8 cellular contexts compared by ENCODE assay signal in genomic region chr11:67318876-67319275, GRCh38. TPM values are rescaled to one million over a fixed set of nuclear protein-coding genes. Genes with fewer than 3 reads are reported as not detected.
A peak's percentile ranks its signal among the peaks of the same experiment; 100 is the strongest.
DNase-seq lines count a peak whose midpoint lies in the region; ATAC-seq, FAIRE-seq and TF ChIP-seq lines count a peak whose summit lies in the region.
"Not testable (repeated sequence)": the region's sequence is repeated elsewhere in the genome, so short reads cannot be mapped to it uniquely, and the experiment has no call there.

No MANE protein-coding gene starts in this region.

- H3K9me2 ChIP-seq in Karpas-422 (replicated peaks; ENCODE audit: insufficient read depth, low read length); neural cell (ENCODE audit: insufficient read depth, low read length): not testable (repeated sequence)

- H3K36me3 Mint-ChIP-seq in activated naive CD4-positive, alpha-beta T cell treated with anti-CD3 and anti-CD28 coated beads, Interleukin-2, amount 10 ng/mL, durations not matched to agents 7 days and 5 days, result not testable (repeated sequence)

- peak overlapping the region; percentile 97 for H3K4me3 Mint-ChIP-seq in activated naive CD4-positive, alpha-beta T cell treated with anti-CD3 and anti-CD28 coated beads, Interleukin-2, amount 10 ng/mL, durations not matched to agents 7 days and 5 days
- peak overlapping the region; percentile 78 to 97 for H3K4me3 Mint-ChIP-seq in stimulated activated naive CD8-positive, alpha-beta T cell treated with anti-CD3 and anti-CD28 coated beads, Interleukin-15, amount 100 ng/mL, for 72 hours

- 79% methylated on average over 9 of the region's 12 CpGs for WGBS in HepG2 (ENCODE audit: low lambda C conversion rate)

- not testable (repeated sequence) for ATAC-seq in HepG2; stimulated activated naive CD8-positive, alpha-beta T cell treated with anti-CD3 and anti-CD28 coated beads, Interleukin-15, amount 100 ng/mL, for 72 hours

- not testable (repeated sequence) for DNase-seq in Karpas-422; activated naive CD4-positive, alpha-beta T cell treated with anti-CD3 and anti-CD28 coated beads, Interleukin-2, amount 10 ng/mL, durations not matched to agents 7 days and 5 days; dorsolateral prefrontal cortex; HepG2 (ENCODE audit: low spot score); stimulated activated naive CD8-positive, alpha-beta T cell treated with anti-CD3 and anti-CD28 coated beads, Interleukin-15, amount 100 ng/mL, for 72 hours

- H3K27ac Mint-ChIP-seq in activated naive CD4-positive, alpha-beta T cell treated with anti-CD3 and anti-CD28 coated beads, Interleukin-2, amount 10 ng/mL, durations not matched to agents 7 days and 5 days; stimulated activated naive CD8-positive, alpha-beta T cell treated with anti-CD3 and anti-CD28 coated beads, Interleukin-15, amount 100 ng/mL, for 72 hours: not testable (repeated sequence)

- H3K9ac ChIP-seq in BLaER1; Karpas-422 (ENCODE audit: low read length); neural cell (ENCODE audit: low read length): not testable (repeated sequence)
- H3K9ac ChIP-seq in HepG2 (ENCODE audit: insufficient read depth, low read depth, low read length), result peak overlapping the region; percentile 72; the same call in 1 of the 2 replicates

- intact Hi-C loops in dorsolateral prefrontal cortex (cut with DNase I), result loop anchor here (1.0 to 10.0 kb wide), 3 partner anchors 198 to 238 kb away; no protein-coding TSS in a partner anchor
- intact Hi-C loops in HepG2 (cut with micrococcal nuclease; ENCODE audit: unreplicated experiment), result loop anchor here (5.0 to 10.0 kb wide), 2 partner anchors 204 to 237 kb away; partner anchors contain the start of gene KDM2A

- not testable (repeated sequence) for H3K27ac ChIP-seq in BLaER1; Karpas-422 (ENCODE audit: low read length); dorsolateral prefrontal cortex; HepG2 (ENCODE audit: extremely low read length, insufficient read depth, low read length); neural cell (ENCODE audit: low read length)
- H3K27ac ChIP-seq in VCaP, result peak overlapping the region; percentile 95; the same call in 1 of the 2 replicates

- in situ Hi-C loops in HepG2 (cut with HindIII; ENCODE audit: extremely low pct_ligation_motif_present, low pct_unique_long_range_greater_than_20kb), result loop anchor here (5.0 kb wide), 2 partner anchors 57 to 237 kb away; no protein-coding TSS in a partner anchor

- not testable (repeated sequence) for TF ChIP-seq EP300 in HepG2 (IDR thresholded peaks at IDR 0.05; ENCODE audit: low read depth in 2 of 2, low read length in 2 of 2); HepG2 (CRISPR knock-in tag; IDR thresholded peaks at IDR 0.05; ENCODE audit: borderline replicate concordance); neural cell (conservative IDR thresholded peaks at IDR 0.05; ENCODE audit: poor library complexity, severe bottlenecking)

- H3K36me3 ChIP-seq in BLaER1; Karpas-422 (ENCODE audit: insufficient read depth, low read length); HepG2 (replicated peaks in 1 of 2; ENCODE audit: control insufficient read depth in 1 of 2, insufficient read depth in 2 of 2, low read length in 2 of 2); neural cell (ENCODE audit: insufficient read depth, low read length): not testable (repeated sequence)

- POLR2A ChIA-PET in HepG2 (lab: Yijun Ruan, JAX), result not testable (repeated sequence)

- not testable (repeated sequence) for BruUV-seq in HepG2 (replicated peaks; lab: Mats Ljungman, UMichigan)

- TF ChIP-seq POLR2A in HepG2 (IDR thresholded peaks at IDR 0.05; ENCODE audit: insufficient read depth in 1 of 2, low read depth in 2 of 2, low read length in 2 of 2), result not testable (repeated sequence)

- not testable (repeated sequence) for FAIRE-seq in HepG2 (lab: Jason Lieb, UNC)

- peaks cover 21% of the 10 kb centered on the region for H3K27me3 Mint-ChIP-seq in activated naive CD4-positive, alpha-beta T cell treated with anti-CD3 and anti-CD28 coated beads, Interleukin-2, amount 10 ng/mL, durations not matched to agents 7 days and 5 days
- H3K27me3 Mint-ChIP-seq in stimulated activated naive CD8-positive, alpha-beta T cell treated with anti-CD3 and anti-CD28 coated beads, Interleukin-15, amount 100 ng/mL, for 72 hours, result not testable (repeated sequence)

- H2AFZ ChIP-seq in Karpas-422 (ENCODE audit: low read length); HepG2 (ENCODE audit: low read length); neural cell (ENCODE audit: low read depth, low read length): not testable (repeated sequence)

- peak overlapping the region; percentile 76 for H3K4me3 ChIP-seq in BLaER1
- H3K4me3 ChIP-seq in Karpas-422 (ENCODE audit: low read length), result not testable (repeated sequence)
- peak overlapping the region in 56 of 59 donors; percentile 60 to 99 (median 86) for H3K4me3 ChIP-seq in dorsolateral prefrontal cortex
- H3K4me3 ChIP-seq in HepG2 (replicated peaks in 1 of 3; ENCODE audit: insufficient read depth in 1 of 3, low read depth in 2 of 3, low read length in 3 of 3), result peak overlapping the region in 2 of 3 experiments; percentile 64 to 85; a peak in 2 of 6 replicates
- H3K4me3 ChIP-seq in neural cell (ENCODE audit: low read length), result peak overlapping the region; percentile 74

- CTCF ChIA-PET in activated naive CD4-positive, alpha-beta T cell treated with anti-CD3 and anti-CD28 coated beads, Interleukin-2, amount 10 ng/mL, durations not matched to agents 7 days and 5 days (lab: Charles Lee), result interaction anchor here (0.6 to 10.7 kb wide), 4 partner anchors 16 to 74 kb away, joined by 3 to 117 read pairs (median 3); partner anchors contain the start of gene SSH3
- CTCF ChIA-PET in HepG2 (lab: Yijun Ruan, JAX; ENCODE audit: low intra/inter-chr PET ratio, low total read pairs), result interaction anchor here (2.5 kb wide), 1 partner anchor 237 kb away, joined by 8 read pairs; no protein-coding TSS in a partner anchor

- H3K9me3 Mint-ChIP-seq in activated naive CD4-positive, alpha-beta T cell treated with anti-CD3 and anti-CD28 coated beads, Interleukin-2, amount 10 ng/mL, durations not matched to agents 7 days and 5 days; stimulated activated naive CD8-positive, alpha-beta T cell treated with anti-CD3 and anti-CD28 coated beads, Interleukin-15, amount 100 ng/mL, for 72 hours: not testable (repeated sequence)

- not testable (repeated sequence) for H3F3A ChIP-seq in neural cell (ENCODE audit: insufficient read depth, low read length, poor library complexity, severe bottlenecking)

- H3K27me3 ChIP-seq in BLaER1; Karpas-422 (ENCODE audit: low read length); dorsolateral prefrontal cortex; HepG2 (ENCODE audit: control insufficient read depth in 1 of 2, insufficient read depth in 2 of 2, low read length in 2 of 2); neural cell (ENCODE audit: insufficient read depth, low read depth, low read length): not testable (repeated sequence)

- H3K4me1 Mint-ChIP-seq in activated naive CD4-positive, alpha-beta T cell treated with anti-CD3 and anti-CD28 coated beads, Interleukin-2, amount 10 ng/mL, durations not matched to agents 7 days and 5 days, result peaks cover 33% of the 10 kb centered on the region
- peaks cover 19% of the 10 kb centered on the region for H3K4me1 Mint-ChIP-seq in stimulated activated naive CD8-positive, alpha-beta T cell treated with anti-CD3 and anti-CD28 coated beads, Interleukin-15, amount 100 ng/mL, for 72 hours

- H3K79me2 ChIP-seq in Karpas-422 (ENCODE audit: low read length); HepG2 (ENCODE audit: insufficient read depth, low read length): not testable (repeated sequence)
- H3K79me2 ChIP-seq in neural cell (replicated peaks; ENCODE audit: insufficient read depth, low read length), result peaks cover 11% of the 10 kb centered on the region

- H3K4me1 ChIP-seq in BLaER1 (peaks cover 22% of the 10 kb centered on the region), Karpas-422 (ENCODE audit: low read length) (peaks cover 25% of the 10 kb centered on the region), HepG2 (ENCODE audit: insufficient read depth, low read length) (peaks cover 15% of the 10 kb centered on the region)

- TF ChIP-seq RAD21 in HepG2 (CRISPR knock-in tag; IDR thresholded peaks at IDR 0.05); neural cell (conservative IDR thresholded peaks at IDR 0.05): not testable (repeated sequence)

- not testable (repeated sequence) for H3K9me3 ChIP-seq in BLaER1; Karpas-422 (ENCODE audit: low read length); HepG2 (ENCODE audit: low read length); neural cell (ENCODE audit: low read length)

- not testable (repeated sequence) for H4K20me1 ChIP-seq in BLaER1; Karpas-422 (ENCODE audit: insufficient read depth, low read depth, low read length); HepG2 (ENCODE audit: insufficient read depth, low read length); neural cell (ENCODE audit: insufficient read depth)

- TF ChIP-seq CTCF in VCaP (conservative IDR thresholded peaks at IDR 0.05); dorsolateral prefrontal cortex (IDR thresholded peaks at IDR 0.05 in 54 of 56, conservative IDR thresholded peaks at IDR 0.05 in 2 of 56; ENCODE audit: low read depth in 1 of 56, partially characterized antibody in 56 of 56); HepG2 (CRISPR knock-in tag; IDR thresholded peaks at IDR 0.05); neural cell (IDR thresholded peaks at IDR 0.05; ENCODE audit: poor library complexity, severe bottlenecking): not testable (repeated sequence)

- peak overlapping the region; percentile 93 for H3K4me2 ChIP-seq in BLaER1
- peak overlapping the region; percentile 85 for H3K4me2 ChIP-seq in Karpas-422 (ENCODE audit: low read depth, low read length, poor library complexity, severe bottlenecking)
- peak overlapping the region; percentile 89 for H3K4me2 ChIP-seq in HepG2 (ENCODE audit: low read depth, low read length)
- peak overlapping the region; percentile 83 for H3K4me2 ChIP-seq in neural cell (ENCODE audit: low read length)

RNA-seq across cellular contexts. Expression of gene SSH3, which starts 15.5 kb away (rescaled TPM):
- 0.61 and 0.82 TPM in 2 replicates for total RNA-seq in Karpas-422 (2014; rRNA removed; shearing (Covaris generic); ENCODE audit: low replicate concordance)
- total RNA-seq in dorsolateral prefrontal cortex (10 to 100 TPM; 15.0 to 46.9 (median 26.2) TPM), HepG2 (2016; rRNA removed; fragmentation: Illumina TruSeq; extraction: Trizol) (7.5 and 12.4 TPM in 2 replicates)
- 2.6 and 4.3 TPM in 2 replicates for total RNA-seq in HepG2 (2016; cell fraction: cytosol; rRNA removed; fragmentation: Illumina TruSeq; extraction: Trizol; ENCODE audit: low read depth)
- total RNA-seq in HepG2 (2016; cell fraction: insoluble cytoplasmic fraction; rRNA removed; fragmentation: Illumina TruSeq; extraction: Trizol), result 5.5 and 11.6 TPM in 2 replicates
- total RNA-seq in HepG2 (2016; cell fraction: membrane; rRNA removed; fragmentation: Illumina TruSeq; extraction: Trizol), result 5.3 and 7.4 TPM in 2 replicates
- 13.3 and 15.7 TPM in 2 replicates for total RNA-seq in HepG2 (2016; cell fraction: nucleus; rRNA removed; fragmentation: Illumina TruSeq; extraction: Trizol)
- polyA plus RNA-seq in HepG2 (2011; rRNA removed) (18.6 and 18.8 TPM in 2 replicates), neural cell (0.89 and 1.4 TPM in 2 replicates)
- 5.6 and 8.3 TPM in 2 replicates for polyA plus RNA-seq in HepG2 (2011; cell fraction: cytosol; rRNA removed)
- 74.8 and 103 TPM in 2 replicates for polyA plus RNA-seq in HepG2 (2011; cell fraction: nucleus; rRNA removed)
- 15.3 and 17.6 TPM in 2 replicates for polyA plus RNA-seq in HepG2 (2012)
- 4.4 and 5.1 TPM in 2 replicates for polyA plus RNA-seq in HepG2 (2016; cell fraction: cytosol; fragmentation: Illumina TruSeq; extraction: Trizol; ENCODE audit: low read depth)
- 8.5 and 13.0 TPM in 2 replicates for polyA plus RNA-seq in HepG2 (2016; cell fraction: insoluble cytoplasmic fraction; fragmentation: Illumina TruSeq; extraction: Trizol; ENCODE audit: low read depth)
- 7.7 and 10.7 TPM in 2 replicates for polyA plus RNA-seq in HepG2 (2016; cell fraction: membrane; fragmentation: Illumina TruSeq; extraction: Trizol; ENCODE audit: low read depth)
- 31.0 and 36.7 TPM in 2 replicates for polyA plus RNA-seq in HepG2 (2016; cell fraction: nucleus; fragmentation: Illumina TruSeq; extraction: Trizol; ENCODE audit: insufficient read depth, low read depth)
- polyA minus RNA-seq in HepG2 (2011; rRNA and poly(A)+ RNA removed; ENCODE audit: low replicate concordance), result 9.3 and 33.1 TPM in 2 replicates
- 5.9 and 7.6 TPM in 2 replicates for polyA minus RNA-seq in HepG2 (2011; cell fraction: cytosol; rRNA and poly(A)+ RNA removed)
- polyA minus RNA-seq in HepG2 (2011; cell fraction: nucleus; rRNA and poly(A)+ RNA removed), result 12.7 and 14.4 TPM in 2 replicates
- polyA minus RNA-seq in neural cell, result 3.4 TPM in 1 of 2 replicates, not detected in the other

RNA-seq across cellular contexts. Expression of gene ANKRD13D, which starts 29.8 kb away (rescaled TPM):
- total RNA-seq in Karpas-422 (2014; rRNA removed; shearing (Covaris generic); ENCODE audit: low replicate concordance), result 31.3 and 91.8 TPM in 2 replicates
- total RNA-seq in dorsolateral prefrontal cortex (100 to 1,000 TPM in 5 of 120 experiments, 10 to 100 TPM in 115; 54.5 to 110 (median 77.3) TPM), HepG2 (2016; rRNA removed; fragmentation: Illumina TruSeq; extraction: Trizol) (4.8 and 18.6 TPM in 2 replicates)
- total RNA-seq in HepG2 (2016; cell fraction: cytosol; rRNA removed; fragmentation: Illumina TruSeq; extraction: Trizol; ENCODE audit: low read depth), result 27.6 and 29.6 TPM in 2 replicates
- 5.9 and 17.7 TPM in 2 replicates for total RNA-seq in HepG2 (2016; cell fraction: insoluble cytoplasmic fraction; rRNA removed; fragmentation: Illumina TruSeq; extraction: Trizol)
- total RNA-seq in HepG2 (2016; cell fraction: membrane; rRNA removed; fragmentation: Illumina TruSeq; extraction: Trizol), result 13.2 and 14.7 TPM in 2 replicates
- total RNA-seq in HepG2 (2016; cell fraction: nucleus; rRNA removed; fragmentation: Illumina TruSeq; extraction: Trizol), result 26.2 and 27.8 TPM in 2 replicates
- polyA plus RNA-seq in HepG2 (2011; rRNA removed) (27.3 and 35.5 TPM in 2 replicates), neural cell (93.5 and 111 TPM in 2 replicates)
- polyA plus RNA-seq in HepG2 (2011; cell fraction: cytosol; rRNA removed), result 14.4 and 20.5 TPM in 2 replicates
- 139 and 163 TPM in 2 replicates for polyA plus RNA-seq in HepG2 (2011; cell fraction: nucleus; rRNA removed)
- polyA plus RNA-seq in HepG2 (2012), result 9.7 and 17.4 TPM in 2 replicates
- polyA plus RNA-seq in HepG2 (2016; cell fraction: cytosol; fragmentation: Illumina TruSeq; extraction: Trizol; ENCODE audit: low read depth), result 7.4 TPM in 2 replicates
- 5.1 and 7.5 TPM in 2 replicates for polyA plus RNA-seq in HepG2 (2016; cell fraction: insoluble cytoplasmic fraction; fragmentation: Illumina TruSeq; extraction: Trizol; ENCODE audit: low read depth)
- polyA plus RNA-seq in HepG2 (2016; cell fraction: membrane; fragmentation: Illumina TruSeq; extraction: Trizol; ENCODE audit: low read depth), result 10.9 and 11.1 TPM in 2 replicates
- 77.4 and 86.1 TPM in 2 replicates for polyA plus RNA-seq in HepG2 (2016; cell fraction: nucleus; fragmentation: Illumina TruSeq; extraction: Trizol; ENCODE audit: insufficient read depth, low read depth)
- 27.0 and 38.7 TPM in 2 replicates for polyA minus RNA-seq in HepG2 (2011; rRNA and poly(A)+ RNA removed; ENCODE audit: low replicate concordance)
- 4.4 and 7.0 TPM in 2 replicates for polyA minus RNA-seq in HepG2 (2011; cell fraction: cytosol; rRNA and poly(A)+ RNA removed)
- polyA minus RNA-seq in HepG2 (2011; cell fraction: nucleus; rRNA and poly(A)+ RNA removed), result 38.2 and 45.5 TPM in 2 replicates
- polyA minus RNA-seq in neural cell, result 48.3 and 59.2 TPM in 2 replicates

RNA-seq across cellular contexts. Expression of gene POLD4, which starts 34.5 kb away (rescaled TPM):
- total RNA-seq in Karpas-422 (2014; rRNA removed; shearing (Covaris generic); ENCODE audit: low replicate concordance), result 362 and 684 TPM in 2 replicates
- 10 to 100 TPM; 11.4 to 49.5 (median 26.7) TPM for total RNA-seq in dorsolateral prefrontal cortex
- total RNA-seq in HepG2 (2016; rRNA removed; fragmentation: Illumina TruSeq; extraction: Trizol), result 10.5 and 10.9 TPM in 2 replicates
- total RNA-seq in HepG2 (2016; cell fraction: cytosol; rRNA removed; fragmentation: Illumina TruSeq; extraction: Trizol; ENCODE audit: low read depth), result 5.2 and 7.4 TPM in 2 replicates
- 9.4 and 11.7 TPM in 2 replicates for total RNA-seq in HepG2 (2016; cell fraction: insoluble cytoplasmic fraction; rRNA removed; fragmentation: Illumina TruSeq; extraction: Trizol)
- total RNA-seq in HepG2 (2016; cell fraction: membrane; rRNA removed; fragmentation: Illumina TruSeq; extraction: Trizol), result 9.2 and 9.7 TPM in 2 replicates
- 4.2 and 8.2 TPM in 2 replicates for total RNA-seq in HepG2 (2016; cell fraction: nucleus; rRNA removed; fragmentation: Illumina TruSeq; extraction: Trizol)
- 27.4 and 35.1 TPM in 2 replicates for polyA plus RNA-seq in HepG2 (2011; rRNA removed)
- polyA plus RNA-seq in HepG2 (2011; cell fraction: cytosol; rRNA removed), result 32.2 and 49.3 TPM in 2 replicates
- polyA plus RNA-seq in HepG2 (2011; cell fraction: nucleus; rRNA removed), result 59.7 and 63.0 TPM in 2 replicates
- 16.6 and 24.1 TPM in 2 replicates for polyA plus RNA-seq in HepG2 (2012)
- 5.8 and 8.7 TPM in 2 replicates for polyA plus RNA-seq in HepG2 (2016; cell fraction: cytosol; fragmentation: Illumina TruSeq; extraction: Trizol; ENCODE audit: low read depth)
- polyA plus RNA-seq in HepG2 (2016; cell fraction: insoluble cytoplasmic fraction; fragmentation: Illumina TruSeq; extraction: Trizol; ENCODE audit: low read depth), result 10.2 and 12.5 TPM in 2 replicates
- polyA plus RNA-seq in HepG2 (2016; cell fraction: membrane; fragmentation: Illumina TruSeq; extraction: Trizol; ENCODE audit: low read depth), result 7.5 and 7.8 TPM in 2 replicates
- polyA plus RNA-seq in HepG2 (2016; cell fraction: nucleus; fragmentation: Illumina TruSeq; extraction: Trizol; ENCODE audit: insufficient read depth, low read depth), result 12.5 and 16.3 TPM in 2 replicates
- polyA minus RNA-seq in HepG2 (2011; rRNA and poly(A)+ RNA removed; ENCODE audit: low replicate concordance), result 10.3 and 10.4 TPM in 2 replicates
- 10.2 and 11.6 TPM in 2 replicates for polyA minus RNA-seq in HepG2 (2011; cell fraction: cytosol; rRNA and poly(A)+ RNA removed)
- polyA minus RNA-seq in HepG2 (2011; cell fraction: nucleus; rRNA and poly(A)+ RNA removed), result 7.2 and 9.7 TPM in 2 replicates
- polyA plus RNA-seq in neural cell, result 6.0 and 6.8 TPM in 2 replicates
- polyA minus RNA-seq in neural cell, result 2.5 and 6.1 TPM in 2 replicates

RNA-seq across cellular contexts. Expression of gene GRK2, which starts 52.6 kb away (rescaled TPM):
- 94.7 and 190 TPM in 2 replicates for total RNA-seq in Karpas-422 (2014; rRNA removed; shearing (Covaris generic); ENCODE audit: low replicate concordance)
- total RNA-seq in dorsolateral prefrontal cortex, result 100 to 1,000 TPM in 93 of 120 experiments, 10 to 100 TPM in 27; 63.9 to 144 (median 111) TPM
- 26.3 and 31.3 TPM in 2 replicates for total RNA-seq in HepG2 (2016; rRNA removed; fragmentation: Illumina TruSeq; extraction: Trizol)
- 26.5 and 26.8 TPM in 2 replicates for total RNA-seq in HepG2 (2016; cell fraction: cytosol; rRNA removed; fragmentation: Illumina TruSeq; extraction: Trizol; ENCODE audit: low read depth)
- 21.7 and 32.4 TPM in 2 replicates for total RNA-seq in HepG2 (2016; cell fraction: insoluble cytoplasmic fraction; rRNA removed; fragmentation: Illumina TruSeq; extraction: Trizol)
- total RNA-seq in HepG2 (2016; cell fraction: membrane; rRNA removed; fragmentation: Illumina TruSeq; extraction: Trizol), result 46.5 and 47.3 TPM in 2 replicates
- total RNA-seq in HepG2 (2016; cell fraction: nucleus; rRNA removed; fragmentation: Illumina TruSeq; extraction: Trizol), result 25.3 and 29.3 TPM in 2 replicates
- polyA plus RNA-seq in HepG2 (2011; rRNA removed), result 42.4 and 66.8 TPM in 2 replicates
- 34.8 and 51.8 TPM in 2 replicates for polyA plus RNA-seq in HepG2 (2011; cell fraction: cytosol; rRNA removed)
- polyA plus RNA-seq in HepG2 (2011; cell fraction: nucleus; rRNA removed), result 202 and 278 TPM in 2 replicates
- 39.1 and 39.9 TPM in 2 replicates for polyA plus RNA-seq in HepG2 (2012)
- 19.6 and 21.3 TPM in 2 replicates for polyA plus RNA-seq in HepG2 (2016; cell fraction: cytosol; fragmentation: Illumina TruSeq; extraction: Trizol; ENCODE audit: low read depth)
- 24.6 and 30.4 TPM in 2 replicates for polyA plus RNA-seq in HepG2 (2016; cell fraction: insoluble cytoplasmic fraction; fragmentation: Illumina TruSeq; extraction: Trizol; ENCODE audit: low read depth)
- polyA plus RNA-seq in HepG2 (2016; cell fraction: membrane; fragmentation: Illumina TruSeq; extraction: Trizol; ENCODE audit: low read depth), result 34.4 and 41.1 TPM in 2 replicates
- polyA plus RNA-seq in HepG2 (2016; cell fraction: nucleus; fragmentation: Illumina TruSeq; extraction: Trizol; ENCODE audit: insufficient read depth, low read depth), result 65.6 and 70.5 TPM in 2 replicates
- polyA minus RNA-seq in HepG2 (2011; rRNA and poly(A)+ RNA removed; ENCODE audit: low replicate concordance), result 142 and 187 TPM in 2 replicates
- 39.4 and 40.8 TPM in 2 replicates for polyA minus RNA-seq in HepG2 (2011; cell fraction: cytosol; rRNA and poly(A)+ RNA removed)
- polyA minus RNA-seq in HepG2 (2011; cell fraction: nucleus; rRNA and poly(A)+ RNA removed), result 41.1 and 50.2 TPM in 2 replicates
- polyA plus RNA-seq in neural cell, result 47.3 and 59.1 TPM in 2 replicates
- 60.9 and 68.9 TPM in 2 replicates for polyA minus RNA-seq in neural cell

RNA-seq across cellular contexts. Expression of gene CLCF1, which starts 54.5 kb away (rescaled TPM):
- total RNA-seq in Karpas-422 (2014; rRNA removed; shearing (Covaris generic); ENCODE audit: low replicate concordance), result 6.4 and 13.9 TPM in 2 replicates
- total RNA-seq in dorsolateral prefrontal cortex (1 to 10 TPM in 8 of 120 experiments, under 1 TPM in 50, not detected in 62; 0.23 to 2.5 (median 0.50) TPM), HepG2 (2016; rRNA removed; fragmentation: Illumina TruSeq; extraction: Trizol) (0.48 and 0.49 TPM in 2 replicates)
- 0.26 and 0.40 TPM in 2 replicates for total RNA-seq in HepG2 (2016; cell fraction: cytosol; rRNA removed; fragmentation: Illumina TruSeq; extraction: Trizol; ENCODE audit: low read depth)
- 0.48 and 0.54 TPM in 2 replicates for total RNA-seq in HepG2 (2016; cell fraction: insoluble cytoplasmic fraction; rRNA removed; fragmentation: Illumina TruSeq; extraction: Trizol)
- total RNA-seq in HepG2 (2016; cell fraction: membrane; rRNA removed; fragmentation: Illumina TruSeq; extraction: Trizol), result 0.83 and 1.2 TPM in 2 replicates
- total RNA-seq in HepG2 (2016; cell fraction: nucleus; rRNA removed; fragmentation: Illumina TruSeq; extraction: Trizol), result 0.50 and 0.53 TPM in 2 replicates
- polyA plus RNA-seq in HepG2 (2011; rRNA removed) (0.78 and 0.80 TPM in 2 replicates), neural cell (0.34 TPM in 1 of 2 replicates, not detected in the other)
- polyA plus RNA-seq in HepG2 (2011; cell fraction: cytosol; rRNA removed), result 0.76 and 1.3 TPM in 2 replicates
- 2.5 and 3.0 TPM in 2 replicates for polyA plus RNA-seq in HepG2 (2011; cell fraction: nucleus; rRNA removed)
- 0.16 and 0.44 TPM in 2 replicates for polyA plus RNA-seq in HepG2 (2012)
- polyA plus RNA-seq in HepG2 (2016; cell fraction: cytosol; fragmentation: Illumina TruSeq; extraction: Trizol; ENCODE audit: low read depth), result 0.32 and 0.45 TPM in 2 replicates
- 0.64 and 0.76 TPM in 2 replicates for polyA plus RNA-seq in HepG2 (2016; cell fraction: insoluble cytoplasmic fraction; fragmentation: Illumina TruSeq; extraction: Trizol; ENCODE audit: low read depth)
- 0.64 and 0.71 TPM in 2 replicates for polyA plus RNA-seq in HepG2 (2016; cell fraction: membrane; fragmentation: Illumina TruSeq; extraction: Trizol; ENCODE audit: low read depth)
- 2.1 and 3.2 TPM in 2 replicates for polyA plus RNA-seq in HepG2 (2016; cell fraction: nucleus; fragmentation: Illumina TruSeq; extraction: Trizol; ENCODE audit: insufficient read depth, low read depth)
- 1.7 and 8.5 TPM in 2 replicates for polyA minus RNA-seq in HepG2 (2011; rRNA and poly(A)+ RNA removed; ENCODE audit: low replicate concordance)
- polyA minus RNA-seq in HepG2 (2011; cell fraction: cytosol; rRNA and poly(A)+ RNA removed), result 0.79 TPM in 1 of 2 replicates, not detected in the other
- 0.25 and 0.26 TPM in 2 replicates for polyA minus RNA-seq in HepG2 (2011; cell fraction: nucleus; rRNA and poly(A)+ RNA removed)
- not detected in 2 replicates for polyA minus RNA-seq in neural cell
